In genomic region chr2:3522851-3523481, GRCh38 we compare ENCODE assay signal across 11 cellular contexts. TPM values are rescaled to one million over a fixed set of nuclear protein-coding genes. Genes with fewer than 3 reads are reported as not detected.
DNase-seq lines count a peak whose midpoint lies in the region; ATAC-seq and TF ChIP-seq lines count a peak whose summit lies in the region.
"Had no signal": no experiment of that assay in that cellular context is flagged by ENCODE, and none has a peak within 500 bp of the region (broad histone marks: within the 10 kb centered on the region; RNA-seq: fewer than 3 reads in every experiment).

No MANE protein-coding gene starts in this region.

- ATAC-seq in lung (ENCODE audit: insufficient read depth, low FRiP score) (no peak), GM18520 (IDR thresholded peaks at IDR 0.05; ENCODE audit: unreplicated experiment) (no peak)
- ATAC-seq: stimulated activated naive CD8-positive, alpha-beta T cell treated with anti-CD3 and anti-CD28 coated beads, Interleukin-15, Interleukin-2, amounts not matched to agents 100 U/mL and 50 U/mL, for 24 hours had no signal

- H3K27me3 ChIP-seq in lung (ENCODE audit: control insufficient read depth, insufficient read depth): no peaks in the 10 kb centered on the region
- H3K27me3 ChIP-seq in uterus: no peaks in the 10 kb centered on the region

- DNase-seq in activated naive CD8-positive, alpha-beta T cell treated with anti-CD3 and anti-CD28 coated beads for 36 hours: no peak
- peak; percentile 66 for DNase-seq in coronary artery (ENCODE audit: low spot score)
- no peak for DNase-seq in lung (ENCODE audit: low spot score)
- peak; percentile 55 to 74 for DNase-seq in uterus
- no peak for DNase-seq in NCI-H526 (lab: John Stamatoyannopoulos, UW)
- no peak for DNase-seq in cerebellar nuclear complex (lab: John Stamatoyannopoulos, UW)
- DNase-seq: activated CD8-positive, alpha-beta memory T cell treated with anti-CD3 and anti-CD28 coated beads, Interleukin-2, amount 50 U/mL, for 4 hours; stimulated activated CD4-positive, alpha-beta T cell treated with anti-CD3 and anti-CD28 coated beads, Interleukin-2, amount 100 ng/mL, for 24 hours; stimulated activated naive CD8-positive, alpha-beta T cell treated with anti-CD3 and anti-CD28 coated beads, Interleukin-15, Interleukin-2, amounts not matched to agents 100 U/mL and 50 U/mL, for 24 hours had no signal

- no peaks in the 10 kb centered on the region for H3K9me3 Mint-ChIP-seq in activated naive CD8-positive, alpha-beta T cell (ENCODE audit: low read depth)
- no peaks in the 10 kb centered on the region for H3K9me3 Mint-ChIP-seq in activated naive CD8-positive, alpha-beta T cell treated with anti-CD3 and anti-CD28 coated beads for 36 hours

- H3K4me3 Mint-ChIP-seq in activated naive CD8-positive, alpha-beta T cell: no peak overlapping the region
- H3K4me3 Mint-ChIP-seq in activated naive CD8-positive, alpha-beta T cell treated with anti-CD3 and anti-CD28 coated beads for 36 hours: no peak overlapping the region

- TF ChIP-seq CTCF in coronary artery (IDR thresholded peaks at IDR 0.05): no peak
- TF ChIP-seq CTCF in lung (IDR thresholded peaks at IDR 0.05; ENCODE audit: control extremely low read depth, extremely low read depth): no peak
- no peak for TF ChIP-seq CTCF in uterus (IDR thresholded peaks at IDR 0.05)

- no peaks in the 10 kb centered on the region for H3K36me3 ChIP-seq in lung (ENCODE audit: control insufficient read depth in 2 of 2, insufficient read depth in 2 of 2, low read length in 2 of 2)
- H3K36me3 ChIP-seq in uterus: no peaks in the 10 kb centered on the region

- H3K4me3 ChIP-seq in coronary artery (peak overlapping the region; percentile 54), lung (no peak overlapping the region), uterus (no peak overlapping the region)

- no peaks in the 10 kb centered on the region for H3K27me3 Mint-ChIP-seq in activated naive CD8-positive, alpha-beta T cell
- no peaks in the 10 kb centered on the region for H3K27me3 Mint-ChIP-seq in activated naive CD8-positive, alpha-beta T cell treated with anti-CD3 and anti-CD28 coated beads for 36 hours

- WGBS in lung, 2 donors: 45 to 77% methylated on average over 15 of the region's 15 CpGs

- no peak for TF ChIP-seq POLR2A in uterus (IDR thresholded peaks at IDR 0.05)

- peak overlapping the region; percentile 16 for H3K27ac Mint-ChIP-seq in activated naive CD8-positive, alpha-beta T cell
- no peak overlapping the region for H3K27ac Mint-ChIP-seq in activated naive CD8-positive, alpha-beta T cell treated with anti-CD3 and anti-CD28 coated beads for 36 hours

- peaks cover 2% of the 10 kb centered on the region for H3K36me3 Mint-ChIP-seq in activated naive CD8-positive, alpha-beta T cell
- peaks cover 13% of the 10 kb centered on the region for H3K36me3 Mint-ChIP-seq in activated naive CD8-positive, alpha-beta T cell treated with anti-CD3 and anti-CD28 coated beads for 36 hours

- H3K9me3 ChIP-seq in lung (ENCODE audit: control insufficient read depth in 2 of 2, insufficient read depth in 1 of 2, low read length in 1 of 2) (peaks cover 0 to 3% of the 10 kb centered on the region in 2 donors), uterus (no peaks in the 10 kb centered on the region)

- H3K27ac ChIP-seq in coronary artery (peak overlapping the region; percentile 63 to 86), lung (ENCODE audit: low read depth in 1 of 2, low read length in 1 of 2) (peak overlapping the region; percentile 48 to 82), uterus (peak overlapping the region; percentile 76 to 77)

- peaks cover 29% of the 10 kb centered on the region for H3K4me1 Mint-ChIP-seq in activated naive CD8-positive, alpha-beta T cell (ENCODE audit: low read depth)
- H3K4me1 Mint-ChIP-seq in activated naive CD8-positive, alpha-beta T cell treated with anti-CD3 and anti-CD28 coated beads for 36 hours: peaks cover 24% of the 10 kb centered on the region

- H3K4me1 ChIP-seq in lung (ENCODE audit: control insufficient read depth in 2 of 2, insufficient read depth in 2 of 2, low read length in 2 of 2): peaks cover 8 to 15% of the 10 kb centered on the region in 2 donors
- peaks cover 4 to 6% of the 10 kb centered on the region in 2 donors for H3K4me1 ChIP-seq in uterus

- intact Hi-C loops in uterus (cut with DNase I; ENCODE audit: low total_unique reads): no loop called here

RNA-seq across cellular contexts. Expression of gene ADI1, which starts 3.6 kb away (rescaled TPM):
- 10 to 100 TPM; 22.8 to 23.7 TPM for total RNA-seq in activated naive CD8-positive, alpha-beta T cell treated with anti-CD3 and anti-CD28 coated beads for 36 hours
- total RNA-seq in lung (10 to 100 TPM; 52.5 to 65.2 TPM), uterus (10 to 100 TPM; 31.5 to 65.0 (median 37.9) TPM)
- 10 to 100 TPM; 46.8 to 59.3 TPM for polyA plus RNA-seq in lung

RNA-seq across cellular contexts. Expression of gene RNASEH1, which starts 35.2 kb away (rescaled TPM):
- 10 to 100 TPM; 39.4 to 39.8 TPM for total RNA-seq in activated naive CD8-positive, alpha-beta T cell treated with anti-CD3 and anti-CD28 coated beads for 36 hours
- total RNA-seq in lung (10 to 100 TPM; 13.2 to 24.5 TPM), uterus (10 to 100 TPM in 3 of 4 donors, 1 to 10 TPM in 1; 4.1 to 28.6 (median 15.2) TPM)
- polyA plus RNA-seq in lung: 10 to 100 TPM in 1 of 2 donors, 1 to 10 TPM in 1; 9.6 to 17.3 TPM

RNA-seq across cellular contexts. Expression of gene RPS7, which starts 52.1 kb away (rescaled TPM):
- total RNA-seq in activated naive CD8-positive, alpha-beta T cell treated with anti-CD3 and anti-CD28 coated beads for 36 hours: 1,000 to 10,000 TPM; 1,614 to 1,631 TPM
- total RNA-seq in lung: 1,000 to 10,000 TPM; 1,011 to 1,210 TPM
- 1,000 to 10,000 TPM; 1,447 to 3,656 TPM for polyA plus RNA-seq in lung
- 1,000 to 10,000 TPM; 1,483 to 9,424 (median 4,498) TPM for total RNA-seq in uterus

Comparison
In these comparisons a context has a peak if more than half of its experiments do, and no peak if none do; other contexts are left out.
1. DNase-seq: peak in coronary artery (single experiment) and uterus (2 of 2); none in activated naive CD8-positive, alpha-beta T cell treated with anti-CD3 and anti-CD28 coated beads for 36 hours (single experiment), lung (single experiment), NCI-H526 (0 of 2) and cerebellar nuclear complex (0 of 2).
2. Peak in every context shown above with its lines, with median percentiles within 50 percentile points of each other: H3K27ac ChIP-seq.